ENCODE assay signal across 8 cellular contexts in genomic region chr6:137217801-137218472, GRCh38. TPM values are rescaled to one million over a fixed set of nuclear protein-coding genes. Genes with fewer than 3 reads are reported as not detected.
DNase-seq lines count a peak whose midpoint lies in the region; ATAC-seq and TF ChIP-seq lines count a peak whose summit lies in the region.

No MANE protein-coding gene starts in this region.

- no peaks in the 10 kb centered on the region for H3K27me3 ChIP-seq in trophoblast cell (ENCODE audit: insufficient read depth, low read length)

- WGBS in trophoblast cell (ENCODE audit: extremely low coverage, insufficient coverage, insufficient read length): 100% methylated on average over 2 of the region's 12 CpGs

- H3K4me2 ChIP-seq in trophoblast cell (ENCODE audit: low read length): peak overlapping the region; percentile 94

- H3K27ac ChIP-seq in trophoblast cell (ENCODE audit: low read depth, low read length): peak overlapping the region; percentile 94

- H2BK12ac ChIP-seq in trophoblast cell (ENCODE audit: low read length): no peak overlapping the region

- H3K9me3 ChIP-seq in trophoblast cell (ENCODE audit: insufficient read depth, low read depth, low read length): no peaks in the 10 kb centered on the region

- no peak overlapping the region for H4K91ac ChIP-seq in trophoblast cell (ENCODE audit: low read depth, low read length)

- CTCF ChIA-PET in activated CD8-positive, alpha-beta T cell treated with anti-CD3 and anti-CD28 coated beads for 36 hours (lab: Charles Lee): interaction anchor here (1.4 kb wide), 1 partner anchor 121 kb away, joined by 3 read pairs; no protein-coding TSS in a partner anchor

- peaks cover 6 to 14% of the 10 kb centered on the region in 2 experiments for H3K4me1 ChIP-seq in trophoblast cell (ENCODE audit: control insufficient read depth in 1 of 2, insufficient read depth in 2 of 2, low read length in 2 of 2)

- peak overlapping the region; percentile 78 for H3K4me3 ChIP-seq in Jurkat, Clone E6-1 (ENCODE audit: low read length)
- H3K4me3 ChIP-seq in trophoblast cell (ENCODE audit: low read depth, low read length): peak overlapping the region; percentile 100

- intact Hi-C loops in activated CD8-positive, alpha-beta T cell treated with anti-CD3 and anti-CD28 coated beads for 36 hours (cut with micrococcal nuclease): no loop called here
- intact Hi-C loops in Right ventricle myocardium superior (cut with DNase I): no loop called here

- no peak overlapping the region for H2BK120ac ChIP-seq in trophoblast cell (ENCODE audit: insufficient read depth, low read length, poor library complexity)

- peak overlapping the region; percentile 90 for H3K4me3 Mint-ChIP-seq in activated CD8-positive, alpha-beta T cell treated with anti-CD3 and anti-CD28 coated beads for 36 hours

- H3K9me3 Mint-ChIP-seq in activated CD8-positive, alpha-beta T cell treated with anti-CD3 and anti-CD28 coated beads for 36 hours: no peaks in the 10 kb centered on the region

- H3K79me1 ChIP-seq in trophoblast cell (ENCODE audit: low read length): peaks cover 13% of the 10 kb centered on the region

- peak overlapping the region; percentile 19 for H2BK5ac ChIP-seq in trophoblast cell (ENCODE audit: low read depth, low read length, poor library complexity)

- H4K12ac ChIP-seq in trophoblast cell (ENCODE audit: low read depth, low read length): no peak overlapping the region

- no peak overlapping the region for H4K8ac ChIP-seq in trophoblast cell (ENCODE audit: low read depth, low read length)

- H2AK5ac ChIP-seq in trophoblast cell (ENCODE audit: low read length): no peak overlapping the region

- no peak overlapping the region for H3K14ac ChIP-seq in trophoblast cell (ENCODE audit: low read length)

- peaks cover 0 to 2% of the 10 kb centered on the region in 2 experiments for H3K36me3 ChIP-seq in trophoblast cell (ENCODE audit: control insufficient read depth in 1 of 2, insufficient read depth in 2 of 2, low read length in 2 of 2)

- peak overlapping the region; percentile 97 for H3K9ac ChIP-seq in trophoblast cell (ENCODE audit: low read length)

- no peak overlapping the region for H2AFZ ChIP-seq in trophoblast cell (ENCODE audit: insufficient read depth, low read length, poor library complexity)

- no peak for ATAC-seq in activated CD8-positive, alpha-beta T cell treated with anti-CD3 and anti-CD28 coated beads for 36 hours
- ATAC-seq in Right ventricle myocardium superior (ENCODE audit: poor library complexity): peak; percentile 64

- peaks cover 5% of the 10 kb centered on the region for H3K36me3 Mint-ChIP-seq in activated CD8-positive, alpha-beta T cell treated with anti-CD3 and anti-CD28 coated beads for 36 hours (ENCODE audit: low read depth)

- no peak overlapping the region for H3K23ac ChIP-seq in trophoblast cell (ENCODE audit: low read length)

- H3K18ac ChIP-seq in trophoblast cell (ENCODE audit: low read length): no peak overlapping the region

- peak overlapping the region; percentile 98 for H3K4ac ChIP-seq in trophoblast cell (ENCODE audit: low read depth, low read length)

- H3K4me1 Mint-ChIP-seq in activated CD8-positive, alpha-beta T cell treated with anti-CD3 and anti-CD28 coated beads for 36 hours (ENCODE audit: low read depth): peaks cover 42% of the 10 kb centered on the region

- H3K79me2 ChIP-seq in trophoblast cell (ENCODE audit: control insufficient read depth, insufficient read depth, low read length, poor library complexity): peaks cover 20% of the 10 kb centered on the region

- DNase-seq in DMS 273 (lab: John Stamatoyannopoulos, UW; ENCODE audit: unreplicated experiment) (peak; percentile 54), Right ventricle myocardium superior (no peak), trophoblast cell (no peak), SHP77 treated with DMSO at 0.1 percent for 48 hours (lab: John Stamatoyannopoulos, UW) (no peak)
- no peak for DNase-seq in Jurkat, Clone E6-1 (ENCODE audit: low read depth, low spot score)
- DNase-seq in activated CD8-positive, alpha-beta T cell treated with anti-CD3 and anti-CD28 coated beads for 36 hours: peak; percentile 18
- DNase-seq in stimulated activated CD4-positive, alpha-beta T cell treated with anti-CD3 and anti-CD28 coated beads, Interleukin-4, amount 100 ng/mL, for 1 hour: no peak
- DNase-seq in central memory CD4-positive, alpha-beta T cell: no peak

- no peaks in the 10 kb centered on the region for H3K27me3 Mint-ChIP-seq in activated CD8-positive, alpha-beta T cell treated with anti-CD3 and anti-CD28 coated beads for 36 hours

- POLR2A ChIA-PET in activated CD8-positive, alpha-beta T cell treated with anti-CD3 and anti-CD28 coated beads for 36 hours (lab: Charles Lee): interaction anchor here (0.9 to 1.5 kb wide), 4 partner anchors 10 to 29 kb away, joined by 3 to 5 read pairs (median 4); no protein-coding TSS in a partner anchor

- peak overlapping the region; percentile 96 for H3K27ac Mint-ChIP-seq in activated CD8-positive, alpha-beta T cell treated with anti-CD3 and anti-CD28 coated beads for 36 hours

- no peak for TF ChIP-seq CTCF in activated CD8-positive, alpha-beta T cell treated with anti-CD3 and anti-CD28 coated beads for 36 hours (IDR thresholded peaks at IDR 0.05)

RNA-seq across cellular contexts. Expression of gene IFNGR1, which starts 1.2 kb away (rescaled TPM):
- 19.2 TPM for polyA plus RNA-seq in Jurkat, Clone E6-1 (2012; ENCODE audit: insufficient read depth, insufficient read length)
- total RNA-seq in activated CD8-positive, alpha-beta T cell treated with anti-CD3 and anti-CD28 coated beads for 36 hours: 10 to 100 TPM; 25.6 to 26.8 TPM
- 99.9 TPM for total RNA-seq in Right ventricle myocardium superior
- polyA plus RNA-seq in trophoblast cell (2013): 58.0 and 62.9 TPM in 2 replicates

RNA-seq across cellular contexts. Expression of gene IL22RA2, which starts 44.5 kb away (rescaled TPM):
- not detected for polyA plus RNA-seq in Jurkat, Clone E6-1 (2012; ENCODE audit: insufficient read depth, insufficient read length)
- not detected for total RNA-seq in activated CD8-positive, alpha-beta T cell treated with anti-CD3 and anti-CD28 coated beads for 36 hours
- total RNA-seq in Right ventricle myocardium superior: not detected
- polyA plus RNA-seq in trophoblast cell (2013): not detected in 2 replicates

Comparison
In these comparisons a context has a peak if more than half of its experiments do, and no peak if none do; other contexts are left out.
1. DNase-seq: peak in DMS 273 (single experiment) and activated CD8-positive, alpha-beta T cell treated with anti-CD3 and anti-CD28 coated beads for 36 hours (single experiment); none in Jurkat, Clone E6-1 (single experiment), Right ventricle myocardium superior (single experiment), trophoblast cell (0 of 2), SHP77 treated with DMSO at 0.1 percent for 48 hours (single experiment), stimulated activated CD4-positive, alpha-beta T cell treated with anti-CD3 and anti-CD28 coated beads, Interleukin-4, amount 100 ng/mL, for 1 hour (single experiment) and central memory CD4-positive, alpha-beta T cell (single experiment).